Comparison of ENCODE assay signal across 8 cellular contexts in the genomic region with DNA sequence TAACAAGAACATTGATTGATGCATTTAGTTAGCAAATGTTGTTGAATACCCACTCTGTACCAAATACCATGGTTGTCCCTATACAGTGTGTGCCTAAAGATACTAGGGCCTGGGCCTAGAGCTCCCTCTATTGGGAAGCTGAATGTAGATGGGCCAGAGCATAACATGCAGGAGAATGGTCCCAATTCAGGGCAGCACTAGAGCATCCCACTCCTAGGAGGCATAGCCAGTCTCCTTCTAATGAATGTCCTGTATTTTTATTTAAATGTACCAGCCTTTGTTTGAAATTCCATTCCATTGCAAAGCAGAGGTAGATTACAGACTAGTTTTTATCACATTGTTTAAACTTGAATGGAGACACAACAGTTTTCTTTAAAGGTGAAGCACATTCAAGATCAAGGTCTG.
DNase-seq lines count a peak whose midpoint lies in the region; ATAC-seq and TF ChIP-seq lines count a peak whose summit lies in the region.

No MANE protein-coding gene starts in this region.

- ATAC-seq in GM19452 (IDR thresholded peaks at IDR 0.05; ENCODE audit: unreplicated experiment): peak; percentile 95
- peak; percentile 91 for ATAC-seq in HG03432 (IDR thresholded peaks at IDR 0.05; ENCODE audit: unreplicated experiment)

- H3K9me3 ChIP-seq in adrenal gland (replicated peaks in 1 of 3): no peaks in the 10 kb centered on the region

- H3K4me3 ChIP-seq in adrenal gland: no peak overlapping the region

- no peaks in the 10 kb centered on the region for H3K4me1 ChIP-seq in adrenal gland (replicated peaks in 1 of 2)

- TF ChIP-seq POLR2A in adrenal gland (IDR thresholded peaks at IDR 0.05): no peak

- TF ChIP-seq CTCF in adrenal gland (IDR thresholded peaks at IDR 0.05): peak; percentile 38 to 66 (median 62)

- no peaks in the 10 kb centered on the region for H3K27me3 ChIP-seq in adrenal gland

- intact Hi-C loops in adrenal gland (cut with DNase I): loop anchor here in 1 of 2 donors (5.0 kb wide), 1 partner anchor 150 kb away; a partner anchor contains a TSS

- DNase-seq in EL (peak; percentile 73), NCI-H82 (lab: John Stamatoyannopoulos, UW) (peak; percentile 83), adrenal gland (peak in 6 of 7 donors; percentile 36 to 69 (median 54)), hypothalamus (lab: John Stamatoyannopoulos, UW) (peak in 26 of 51 donors; percentile 0 to 54 (median 17)), cerebellar nuclear complex (lab: John Stamatoyannopoulos, UW) (no peak)
- DNase-seq in stimulated activated CD4-positive, alpha-beta T cell treated with anti-CD3 and anti-CD28 coated beads, Interleukin-12 subunit alpha, Interleukin-12 subunit beta, amount 100 ng/mL, for 4 hours: peak; percentile 8

- no peaks in the 10 kb centered on the region for H3K36me3 ChIP-seq in adrenal gland (replicated peaks in 1 of 2)

- no peak overlapping the region for H3K27ac ChIP-seq in adrenal gland

Comparison
In these comparisons a context has a peak if more than half of its experiments do, and no peak if none do; other contexts are left out.
1. DNase-seq: peak in EL (single experiment), NCI-H82 (single experiment), adrenal gland (6 of 7), hypothalamus (26 of 51) and stimulated activated CD4-positive, alpha-beta T cell treated with anti-CD3 and anti-CD28 coated beads, Interleukin-12 subunit alpha, Interleukin-12 subunit beta, amount 100 ng/mL, for 4 hours (single experiment); none in cerebellar nuclear complex (0 of 2).